Comparison of ENCODE assay signal across 21 cellular contexts in genomic region chr12:130677957-130678558, GRCh38. TPM values are rescaled to one million over a fixed set of nuclear protein-coding genes. Genes with fewer than 3 reads are reported as not detected.
"Had no signal": no experiment of that assay in that cellular context is flagged by ENCODE, and none has a peak within 500 bp of the region (broad histone marks: within the 10 kb centered on the region; RNA-seq: fewer than 3 reads in every experiment).

No MANE protein-coding gene starts in this region.

- DNase-seq: activated naive CD4-positive, alpha-beta T cell treated with anti-CD3 and anti-CD28 coated beads for 36 hours; activated naive CD8-positive, alpha-beta T cell treated with anti-CD3 and anti-CD28 coated beads, Interleukin-2, amount 50 U/mL, for 24 hours; activated T-cell treated with anti-CD3 and anti-CD28 coated beads for 4 hours; cerebellar nuclear complex; endodermal cell; heart right ventricle; stimulated activated CD4-positive, alpha-beta T cell treated with anti-CD3 and anti-CD28 coated beads, Interleukin-12 subunit alpha, Interleukin-12 subunit beta, amount 100 ng/mL, for 4 hours; stimulated activated CD4-positive, alpha-beta T cell treated with anti-CD3 and anti-CD28 coated beads, Interleukin-2, amount 100 ng/mL, for 24 hours; stomach; T-helper 9 cell; testis; upper lobe of right lung had no signal

- H3K27ac ChIP-seq: breast epithelium, gastroesophageal sphincter, heart right ventricle, neutrophil, parathyroid adenoma, stomach, testis, upper lobe of right lung had no signal

- H3K4me1 Mint-ChIP-seq: activated naive CD8-positive, alpha-beta T cell treated with anti-CD3 and anti-CD28 coated beads, Interleukin-2, amount 50 U/mL, for 24 hours had no signal

- H3K9me3 ChIP-seq: neutrophil, testis, upper lobe of right lung had no signal

- H3K4me1 ChIP-seq: breast epithelium, gastroesophageal sphincter, heart right ventricle, parathyroid adenoma, stomach, testis, upper lobe of right lung had no signal

- H3K9me3 Mint-ChIP-seq: activated naive CD4-positive, alpha-beta T cell treated with anti-CD3 and anti-CD28 coated beads for 36 hours had no signal

- H2AFZ ChIP-seq: parathyroid adenoma had no signal

- H3K36me3 ChIP-seq: breast epithelium, gastroesophageal sphincter, heart right ventricle, neutrophil, stomach, upper lobe of right lung had no signal

- H3K36me3 Mint-ChIP-seq: naive thymus-derived CD8-positive, alpha-beta T cell had no signal

- H3K27me3 ChIP-seq: breast epithelium, testis had no signal

- H3K27me3 Mint-ChIP-seq: activated naive CD8-positive, alpha-beta T cell treated with anti-CD3 and anti-CD28 coated beads, Interleukin-2, amount 50 U/mL, for 24 hours had no signal

- H3K27ac Mint-ChIP-seq: activated naive CD4-positive, alpha-beta T cell treated with anti-CD3 and anti-CD28 coated beads for 36 hours; activated naive CD8-positive, alpha-beta T cell treated with anti-CD3 and anti-CD28 coated beads, Interleukin-2, amount 50 U/mL, for 24 hours; endodermal cell; naive thymus-derived CD8-positive, alpha-beta T cell had no signal

- ATAC-seq: activated CD4-positive, CD25-positive, alpha-beta regulatory T cell treated with anti-CD3 and anti-CD28 coated beads, Interleukin-2, amount 50 U/mL, for 24 hours; activated naive CD8-positive, alpha-beta T cell treated with anti-CD3 and anti-CD28 coated beads, Interleukin-2, amount 50 U/mL, for 24 hours; gastroesophageal sphincter; heart right ventricle; naive thymus-derived CD8-positive, alpha-beta T cell; upper lobe of right lung had no signal

- H3K4me3 ChIP-seq: breast epithelium, gastroesophageal sphincter, heart right ventricle, stomach, testis, upper lobe of right lung had no signal

- H3K9ac ChIP-seq: parathyroid adenoma had no signal

- H3K4me3 Mint-ChIP-seq: activated naive CD4-positive, alpha-beta T cell treated with anti-CD3 and anti-CD28 coated beads for 36 hours; activated naive CD8-positive, alpha-beta T cell treated with anti-CD3 and anti-CD28 coated beads, Interleukin-2, amount 50 U/mL, for 24 hours; endodermal cell; naive thymus-derived CD8-positive, alpha-beta T cell had no signal

- FAIRE-seq: islet of Langerhans had no signal

RNA-seq across cellular contexts. Expression of gene RIMBP2, which starts 38.0 kb away (rescaled TPM):
- total RNA-seq: activated naive CD4-positive, alpha-beta T cell treated with anti-CD3 and anti-CD28 coated beads for 36 hours; dermis microvascular lymphatic vessel endothelial cell; naive thymus-derived CD8-positive, alpha-beta T cell had no signal
- polyA plus RNA-seq: aorta; naive thymus-derived CD8-positive, alpha-beta T cell had no signal
